Comparison of ENCODE assay signal across 9 cellular contexts in genomic region chr4:112765317-112765989, GRCh38.
DNase-seq lines count a peak whose midpoint lies in the region; ATAC-seq and TF ChIP-seq lines count a peak whose summit lies in the region.
"Had no signal": no experiment of that assay in that cellular context is flagged by ENCODE, and none has a peak within 500 bp of the region (broad histone marks: within the 10 kb centered on the region; RNA-seq: fewer than 3 reads in every experiment).

No MANE protein-coding gene starts in this region.

- H3K9me3 Mint-ChIP-seq in CD8-positive, alpha-beta T cell = no peaks in the 10 kb centered on the region
- H3K9me3 Mint-ChIP-seq: naive thymus-derived CD4-positive, alpha-beta T cell had no signal

- peaks cover 9% of the 10 kb centered on the region for H3K27me3 Mint-ChIP-seq in CD8-positive, alpha-beta T cell (ENCODE audit: low read depth)
- H3K27me3 Mint-ChIP-seq in T-helper 17 cell = peaks cover 15% of the 10 kb centered on the region

- 26% methylated on average over 3 of the region's 5 CpGs for WGBS in HUES64

- H3K27me3 ChIP-seq in CD8-positive, alpha-beta T cell (ENCODE audit: insufficient read depth, low read length) = no peaks in the 10 kb centered on the region
- H3K27me3 ChIP-seq in HUES64 (ENCODE audit: insufficient read depth, low read length) (no peaks in the 10 kb centered on the region), left ventricle myocardium inferior (ENCODE audit: low read depth) (no peaks in the 10 kb centered on the region)

- no peaks in the 10 kb centered on the region for H3K9me3 ChIP-seq in CD8-positive, alpha-beta T cell (ENCODE audit: low read length)
- H3K9me3 ChIP-seq in HUES64 (ENCODE audit: insufficient read depth, low read depth, low read length) (no peaks in the 10 kb centered on the region), T-helper 17 cell (ENCODE audit: control insufficient read depth, low read length, poor library complexity, severe bottlenecking) (no peaks in the 10 kb centered on the region), left ventricle myocardium inferior (replicated peaks) (no peaks in the 10 kb centered on the region)

- peak overlapping the region; percentile 22; the same call in 1 of the 2 replicates for H3K9ac ChIP-seq in HUES64 (ENCODE audit: low read depth, low read length)

- H3K4me3 ChIP-seq in CD8-positive, alpha-beta T cell (ENCODE audit: low read depth, low read length) = no peak overlapping the region
- H3K4me3 ChIP-seq in HUES64 (ENCODE audit: low read length) = peak overlapping the region; percentile 20
- no peak overlapping the region for H3K4me3 ChIP-seq in left ventricle myocardium inferior

- POLR2A ChIA-PET in CD8-positive, alpha-beta T cell (lab: Charles Lee) = interaction anchor here (0.7 kb wide), 1 partner anchor 551 kb away, joined by 3 read pairs; no protein-coding TSS in a partner anchor

- peak; percentile 42 for TF ChIP-seq CTCF in CD8-positive, alpha-beta T cell (IDR thresholded peaks at IDR 0.05)
- TF ChIP-seq CTCF in left ventricle myocardium inferior (IDR thresholded peaks at IDR 0.05; ENCODE audit: borderline replicate concordance) = peak; percentile 58

- CTCF ChIA-PET in CD8-positive, alpha-beta T cell (lab: Charles Lee) = interaction anchor here (0.9 to 1.9 kb wide), 9 partner anchors 8 to 551 kb away, joined by 3 to 8 read pairs (median 4); no protein-coding TSS in a partner anchor

- H3K4me3 Mint-ChIP-seq in CD8-positive, alpha-beta T cell = no peak overlapping the region
- no peak overlapping the region for H3K4me3 Mint-ChIP-seq in T-helper 17 cell
- H3K4me3 Mint-ChIP-seq: naive thymus-derived CD4-positive, alpha-beta T cell had no signal

- no peaks in the 10 kb centered on the region for H3K4me1 ChIP-seq in CD8-positive, alpha-beta T cell (ENCODE audit: insufficient read depth, low read length)
- H3K4me1 ChIP-seq in HUES64 (ENCODE audit: insufficient read depth, low read length) (peaks cover 19% of the 10 kb centered on the region), left ventricle myocardium inferior (peaks cover 9% of the 10 kb centered on the region)

- no peaks in the 10 kb centered on the region for H3K36me3 Mint-ChIP-seq in CD8-positive, alpha-beta T cell
- H3K36me3 Mint-ChIP-seq in T-helper 17 cell (ENCODE audit: low read depth) = no peaks in the 10 kb centered on the region
- H3K36me3 Mint-ChIP-seq: naive thymus-derived CD4-positive, alpha-beta T cell had no signal

- no peak for ATAC-seq in CD8-positive, alpha-beta T cell
- ATAC-seq in GM18907 (IDR thresholded peaks at IDR 0.05; ENCODE audit: unreplicated experiment) (peak; percentile 65), T-helper 17 cell (peak; percentile 39)
- ATAC-seq: naive thymus-derived CD4-positive, alpha-beta T cell had no signal

- H3K27ac Mint-ChIP-seq in CD8-positive, alpha-beta T cell = no peak overlapping the region
- peak overlapping the region; percentile 43 for H3K27ac Mint-ChIP-seq in T-helper 17 cell
- H3K27ac Mint-ChIP-seq: naive thymus-derived CD4-positive, alpha-beta T cell had no signal

- DNase-seq in CD8-positive, alpha-beta T cell = no peak
- no peak for DNase-seq in T-helper 17 cell
- no peak for DNase-seq in left ventricle myocardium inferior
- no peak for DNase-seq in CD1c-positive myeloid dendritic cell (ENCODE audit: extremely low spot score)
- no peak for DNase-seq in stimulated activated CD4-positive, alpha-beta T cell treated with anti-CD3 and anti-CD28 coated beads, Interleukin-2, amount 100 ng/mL, for 24 hours
- DNase-seq in midbrain (lab: John Stamatoyannopoulos, UW) = no peak

- no peak overlapping the region for H3K27ac ChIP-seq in CD8-positive, alpha-beta T cell (ENCODE audit: low read depth, low read length)
- peak overlapping the region; percentile 75 for H3K27ac ChIP-seq in HUES64 (ENCODE audit: low read depth, low read length)
- peak overlapping the region; percentile 31 for H3K27ac ChIP-seq in left ventricle myocardium inferior (replicated peaks)

- no peaks in the 10 kb centered on the region for H3K36me3 ChIP-seq in CD8-positive, alpha-beta T cell (ENCODE audit: insufficient read depth, low read length)
- peaks cover 3% of the 10 kb centered on the region; the same call in 1 of the 2 replicates for H3K36me3 ChIP-seq in HUES64 (ENCODE audit: insufficient read depth, low read length)
- H3K36me3 ChIP-seq in left ventricle myocardium inferior = no peaks in the 10 kb centered on the region

- no peaks in the 10 kb centered on the region for H3K4me1 Mint-ChIP-seq in CD8-positive, alpha-beta T cell (ENCODE audit: low read depth)
- H3K4me1 Mint-ChIP-seq in T-helper 17 cell = peaks cover 7% of the 10 kb centered on the region

- intact Hi-C loops in CD8-positive, alpha-beta T cell (cut with DNase I, micrococcal nuclease) = loop anchor here in 1 of 2 experiments (10.0 kb wide), 1 partner anchor 671 kb away; no protein-coding TSS in a partner anchor
- intact Hi-C loops in left ventricle myocardium inferior (cut with micrococcal nuclease) = loop anchor here (5.0 kb wide), 1 partner anchor 133 kb away; no protein-coding TSS in a partner anchor
